In genomic region chr6:1635305-1636010, GRCh38 we compare ENCODE assay signal across 16 cellular contexts. TPM values are rescaled to one million over a fixed set of nuclear protein-coding genes. Genes with fewer than 3 reads are reported as not detected.
DNase-seq lines count a peak whose midpoint lies in the region; ATAC-seq and TF ChIP-seq lines count a peak whose summit lies in the region.
"Had no signal": no experiment of that assay in that cellular context is flagged by ENCODE, and none has a peak within 500 bp of the region (broad histone marks: within the 10 kb centered on the region; RNA-seq: fewer than 3 reads in every experiment).

No MANE protein-coding gene starts in this region.

- H3K27ac ChIP-seq in ascending aorta (peak overlapping the region; percentile 40 to 65), dorsolateral prefrontal cortex (peak overlapping the region in 39 of 59 donors; percentile 6 to 76 (median 48)), thoracic aorta (peak overlapping the region in 1 of 2 donors; percentile 10), mesenchymal stem cell (ENCODE audit: low read length, poor library complexity, severe bottlenecking) (no peak overlapping the region), SJCRH30 (no peak overlapping the region)

- intact Hi-C loops in ascending aorta (cut with DNase I) (loop anchor here (2.0 kb wide), 1 partner anchor 43 kb away; no protein-coding TSS in a partner anchor), dorsolateral prefrontal cortex (cut with DNase I) (no loop called here)

- H3K4me1 ChIP-seq in ascending aorta (peaks cover 3 to 28% of the 10 kb centered on the region in 2 donors), thoracic aorta (ENCODE audit: control insufficient read depth in 1 of 2, low read depth in 2 of 2) (peaks cover 0 to 39% of the 10 kb centered on the region in 2 donors), mesenchymal stem cell (ENCODE audit: control insufficient read depth, insufficient read depth, low read depth, low read length) (peaks cover 18% of the 10 kb centered on the region), SJCRH30 (0 out of 2 replicates have a peak, but pooled peaks cover 2% of the 10 kb centered on the region)

- H3K4me3 ChIP-seq in ascending aorta (peak overlapping the region in 1 of 2 donors; percentile 31), dorsolateral prefrontal cortex (no peak overlapping the region), thoracic aorta (peak overlapping the region; percentile 6), mesenchymal stem cell (ENCODE audit: insufficient read depth in 1 of 2, low read depth in 1 of 2, low read length in 2 of 2) (no peak overlapping the region), SJCRH30 (no peak overlapping the region)

- DNase-seq in ascending aorta (ENCODE audit: low spot score in 2 of 2) (no peak), dorsolateral prefrontal cortex (no peak), lung microvascular endothelial cell (ENCODE audit: low read depth in 2 of 2) (peak; percentile 61 to 96), thoracic aorta (ENCODE audit: low spot score) (no peak), mesenchymal stem cell (no peak), GM10248 (ENCODE audit: extremely low spot score) (no peak), SJCRH30 (no peak)
- DNase-seq: DMS 273 treated with DMSO at 0.1 percent for 48 hours, HFFc6, Karpas-422, MM.1S, NCI-H1105 treated with DMSO at 0.1 percent for 48 hours, NCI-H187, NCI-H2171, NCI-H446 treated with DMSO at 0.1 percent for 48 hours, NCI-H774 had no signal

- H3K14ac ChIP-seq in mesenchymal stem cell (ENCODE audit: low read length in 2 of 2) = no peak overlapping the region

- WGBS in mesenchymal stem cell = 83% methylated on average over 20 of the region's 23 CpGs

- no peak for TF ChIP-seq CTCF in ascending aorta (IDR thresholded peaks at IDR 0.05)
- peak in 6 of 56 donors; percentile 7 to 17 (median 16) for TF ChIP-seq CTCF in dorsolateral prefrontal cortex (IDR thresholded peaks at IDR 0.05 in 54 of 56, conservative IDR thresholded peaks at IDR 0.05 in 2 of 56; ENCODE audit: low read depth in 1 of 56, partially characterized antibody in 56 of 56)
- TF ChIP-seq CTCF in thoracic aorta (IDR thresholded peaks at IDR 0.05) = no peak
- TF ChIP-seq CTCF in GM10248 (IDR thresholded peaks at IDR 0.05; ENCODE audit: control extremely low read depth, extremely low read depth, low read depth, missing control alignments) = no peak

- no peaks in the 10 kb centered on the region for H3K79me1 ChIP-seq in mesenchymal stem cell (replicated peaks; ENCODE audit: low read length, poor library complexity, severe bottlenecking)

- no peak overlapping the region for H2BK5ac ChIP-seq in mesenchymal stem cell (ENCODE audit: low read depth, low read length, poor library complexity, severe bottlenecking)

- CTCF ChIA-PET in GM10248 (lab: Yijun Ruan, JAX) = no interaction called here

- no peak overlapping the region for H2BK12ac ChIP-seq in mesenchymal stem cell (ENCODE audit: low read length in 2 of 2)

- no peaks in the 10 kb centered on the region for H3K27me3 ChIP-seq in ascending aorta
- peaks cover 0 to 18% (median 0%) of the 10 kb centered on the region in 45 donors for H3K27me3 ChIP-seq in dorsolateral prefrontal cortex
- H3K27me3 ChIP-seq in thoracic aorta (replicated peaks; ENCODE audit: insufficient read depth) = no peaks in the 10 kb centered on the region
- no peaks in the 10 kb centered on the region for H3K27me3 ChIP-seq in mesenchymal stem cell (ENCODE audit: control insufficient read depth in 1 of 2, insufficient read depth in 1 of 2, low read length in 2 of 2)
- no peaks in the 10 kb centered on the region for H3K27me3 ChIP-seq in SJCRH30

- no peaks in the 10 kb centered on the region for H3K36me3 ChIP-seq in ascending aorta
- H3K36me3 ChIP-seq in thoracic aorta = peaks cover 3% of the 10 kb centered on the region
- H3K36me3 ChIP-seq in mesenchymal stem cell (ENCODE audit: control insufficient read depth in 1 of 2, insufficient read depth in 2 of 2, low read depth in 1 of 2, low read length in 2 of 2) = peaks cover 0 to 9% of the 10 kb centered on the region in 2 experiments
- no peaks in the 10 kb centered on the region for H3K36me3 ChIP-seq in SJCRH30

- H2AFZ ChIP-seq in mesenchymal stem cell (ENCODE audit: low read depth, low read length) = no peak overlapping the region

- POLR2A ChIA-PET in GM10248 (lab: Yijun Ruan, JAX) = no interaction called here

- H2AK5ac ChIP-seq in mesenchymal stem cell (ENCODE audit: low read length, severe bottlenecking) = no peak overlapping the region

- no peak overlapping the region for H4K8ac ChIP-seq in mesenchymal stem cell (ENCODE audit: low read length)

- H2BK120ac ChIP-seq in mesenchymal stem cell (ENCODE audit: low read depth, low read length) = no peak overlapping the region

- H4K91ac ChIP-seq in mesenchymal stem cell (ENCODE audit: low read length) = no peak overlapping the region

- no peak overlapping the region for H3K4me2 ChIP-seq in mesenchymal stem cell (ENCODE audit: low read length, poor library complexity, severe bottlenecking)

- H3K9ac ChIP-seq in mesenchymal stem cell (ENCODE audit: low read length) = no peak overlapping the region

- no peak for ATAC-seq in thoracic aorta (ENCODE audit: insufficient number of reproducible peaks, low FRiP score, low read depth)

- no peak overlapping the region for H3K4ac ChIP-seq in mesenchymal stem cell (ENCODE audit: low read depth in 1 of 2, low read length in 2 of 2)

- no peak overlapping the region for H3K18ac ChIP-seq in mesenchymal stem cell (ENCODE audit: low read depth in 1 of 2, low read length in 2 of 2)

- H3K9me3 ChIP-seq in ascending aorta (no peaks in the 10 kb centered on the region), thoracic aorta (no peaks in the 10 kb centered on the region), mesenchymal stem cell (ENCODE audit: control insufficient read depth, low read length) (no peaks in the 10 kb centered on the region), SJCRH30 (replicated peaks) (no peaks in the 10 kb centered on the region)

- H3K23ac ChIP-seq in mesenchymal stem cell (ENCODE audit: low read length in 2 of 2) = no peak overlapping the region

- no peak overlapping the region for H2BK15ac ChIP-seq in mesenchymal stem cell (ENCODE audit: low read depth, poor library complexity, severe bottlenecking)

RNA-seq across cellular contexts. Expression of gene FOXC1, which starts 25.7 kb away (rescaled TPM):
- total RNA-seq in ascending aorta (125 TPM), dorsolateral prefrontal cortex (10 to 100 TPM in 23 of 120 experiments, 1 to 10 TPM in 97; 2.7 to 22.9 (median 6.6) TPM), lung microvascular endothelial cell (3.1 and 5.8 TPM in 2 replicates), thoracic aorta (100 to 1,000 TPM; 103 to 109 TPM)
- polyA plus RNA-seq in mesenchymal stem cell (2013, experiment 1 of 2) = 0.07 TPM
- polyA plus RNA-seq in mesenchymal stem cell (2013, experiment 2 of 2) = 0.08 TPM
- total RNA-seq in SJCRH30 (2014; rRNA removed; shearing (Covaris generic)) = 7.2 TPM in 2 replicates

Comparison
In these comparisons a context has a peak if more than half of its experiments do, and no peak if none do; other contexts are left out.
1. DNase-seq: peak in lung microvascular endothelial cell (2 of 2); none in ascending aorta (0 of 2), dorsolateral prefrontal cortex (0 of 10), thoracic aorta (single experiment), mesenchymal stem cell (single experiment), GM10248 (single experiment) and SJCRH30 (0 of 2).
2. H3K27ac ChIP-seq: peak in ascending aorta (2 of 2) and dorsolateral prefrontal cortex (39 of 59); none in mesenchymal stem cell (single experiment) and SJCRH30 (single experiment).